In the genomic region with DNA sequence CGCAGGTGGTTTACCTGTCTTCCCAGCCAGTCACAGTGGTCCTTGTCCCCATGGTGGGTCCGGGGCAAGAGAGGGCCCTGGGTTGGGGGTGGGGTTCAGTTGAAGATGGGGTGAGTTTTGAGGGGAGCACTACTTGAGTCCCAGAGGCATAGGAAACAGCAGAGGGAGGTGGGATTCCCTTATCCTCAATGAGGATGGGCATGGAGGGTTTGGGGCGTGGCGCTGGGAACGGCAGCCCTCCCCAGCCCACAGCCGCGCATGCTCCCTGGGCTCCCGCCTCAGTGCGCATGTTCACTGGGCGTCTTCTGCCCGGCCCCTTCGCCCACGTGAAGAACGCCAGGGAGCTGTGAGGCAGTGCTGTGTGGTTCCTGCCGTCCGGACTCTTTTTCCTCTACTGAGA, we compare ENCODE assay signal across 7 cellular contexts. TPM values are rescaled to one million over a fixed set of nuclear protein-coding genes. Genes with fewer than 3 reads are reported as not detected.
"Had no signal": no experiment of that assay in that cellular context is flagged by ENCODE, and none has a peak within 500 bp of the region (broad histone marks: within the 10 kb centered on the region; RNA-seq: fewer than 3 reads in every experiment).

A gene with protein sequence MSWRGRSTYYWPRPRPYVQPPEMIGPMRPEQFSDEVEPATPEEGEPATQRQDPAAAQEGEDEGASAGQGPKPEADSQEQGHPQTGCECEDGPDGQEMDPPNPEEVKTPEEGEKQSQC (plus strand): TSS at position 301 of the 400 bp plus-strand sequence. CDS start 1,157 bp downstream, outside the sequence.

RNA-seq across cellular contexts. Expression of the gene that starts here (rescaled TPM):
- total RNA-seq: GM23248, GM23338, H1, H4, H7, H9, HFFc6 had no signal
- polyA plus RNA-seq: GM23248, GM23338, H1 had no signal
